Comparison of ENCODE assay signal across 11 cellular contexts in genomic region chr1:64917907-64918306, GRCh38. TPM values are rescaled to one million over a fixed set of nuclear protein-coding genes. Genes with fewer than 3 reads are reported as not detected.
DNase-seq lines count a peak whose midpoint lies in the region; ATAC-seq and TF ChIP-seq lines count a peak whose summit lies in the region.
"Had no signal": no experiment of that assay in that cellular context is flagged by ENCODE, and none has a peak within 500 bp of the region (broad histone marks: within the 10 kb centered on the region; RNA-seq: fewer than 3 reads in every experiment).

No MANE protein-coding gene starts in this region.

- H3K36me3 Mint-ChIP-seq in activated CD4-positive, alpha-beta T cell treated with anti-CD3 and anti-CD28 coated beads for 36 hours (ENCODE audit: low read depth), result peaks cover 7% of the 10 kb centered on the region
- peaks cover 14% of the 10 kb centered on the region for H3K36me3 Mint-ChIP-seq in activated B cell treated with CpG ODN at 0.5 μM for 24 hours (ENCODE audit: low read depth)

- peak overlapping the region; percentile 52 for H3K27ac Mint-ChIP-seq in activated CD4-positive, alpha-beta T cell treated with anti-CD3 and anti-CD28 coated beads for 36 hours
- peak overlapping the region; percentile 80 for H3K27ac Mint-ChIP-seq in activated B cell treated with CpG ODN at 0.5 μM for 24 hours

- no peak for DNase-seq in activated CD4-positive, alpha-beta T cell treated with anti-CD3 and anti-CD28 coated beads for 36 hours
- no peak for DNase-seq in activated CD4-positive, alpha-beta T cell treated with anti-CD3 and anti-CD28 coated beads for 1 hour
- DNase-seq in activated B cell treated with CpG ODN at 0.5 μM for 24 hours (no peak), left lung (no peak), stomach (no peak), germinal center (ENCODE audit: low spot score) (no peak)
- DNase-seq in activated CD8-positive, alpha-beta memory T cell treated with anti-CD3 and anti-CD28 coated beads, Interleukin-2, amount 50 U/mL, for 4 hours, result no peak
- DNase-seq: GDM1; NCI-H1436 treated with DMSO at 0.1 percent for 48 hours; NK-92 treated with Interleukin-12 subunit alpha and Interleukin-12 subunit beta, amount 100 ng/mL, for 24 hours had no signal

- no peak for TF ChIP-seq EP300 in stomach (IDR thresholded peaks at IDR 0.05)

- peaks cover 45 to 81% of the 10 kb centered on the region in 2 donors for H3K4me1 ChIP-seq in left lung
- H3K4me1 ChIP-seq in stomach, result peaks cover 54 to 89% (median 77%) of the 10 kb centered on the region in 4 donors

- TF ChIP-seq POLR2A in stomach (IDR thresholded peaks at IDR 0.05), result no peak

- CTCF ChIA-PET in activated CD4-positive, alpha-beta T cell treated with anti-CD3 and anti-CD28 coated beads for 36 hours (lab: Charles Lee), result interaction anchor here (0.7 kb wide), 1 partner anchor 327 kb away, joined by 3 read pairs; no protein-coding TSS in a partner anchor
- CTCF ChIA-PET in activated B cell treated with CpG ODN at 0.5 μM for 24 hours (lab: Charles Lee), result interaction anchor here (1.1 kb wide), 1 partner anchor 103 kb away, joined by 3 read pairs; no protein-coding TSS in a partner anchor

- H3K27me3 ChIP-seq in left lung (no peaks in the 10 kb centered on the region), stomach (no peaks in the 10 kb centered on the region)

- intact Hi-C loops in activated CD4-positive, alpha-beta T cell treated with anti-CD3 and anti-CD28 coated beads for 36 hours (cut with DNase I, micrococcal nuclease), result no loop called here
- intact Hi-C loops in activated B cell treated with CpG ODN at 0.5 μM for 24 hours (cut with micrococcal nuclease), result loop anchor here (2.0 kb wide), 1 partner anchor 15 kb away; no protein-coding TSS in a partner anchor
- intact Hi-C loops in left lung (cut with DNase I), result no loop called here
- intact Hi-C loops in stomach (cut with DNase I; ENCODE audit: low total_unique reads), result no loop called here

- H3K27ac ChIP-seq in left lung (peak overlapping the region; percentile 57 to 70), stomach (peak overlapping the region; percentile 3 to 78 (median 73))

- no peaks in the 10 kb centered on the region for H3K27me3 Mint-ChIP-seq in activated CD4-positive, alpha-beta T cell treated with anti-CD3 and anti-CD28 coated beads for 36 hours
- no peaks in the 10 kb centered on the region for H3K27me3 Mint-ChIP-seq in activated B cell treated with CpG ODN at 0.5 μM for 24 hours

- peaks cover 90% of the 10 kb centered on the region for H3K4me1 Mint-ChIP-seq in activated CD4-positive, alpha-beta T cell treated with anti-CD3 and anti-CD28 coated beads for 36 hours
- H3K4me1 Mint-ChIP-seq in activated B cell treated with CpG ODN at 0.5 μM for 24 hours, result peaks cover 93% of the 10 kb centered on the region

- TF ChIP-seq CTCF in activated B cell treated with CpG ODN at 0.5 μM for 24 hours (IDR thresholded peaks at IDR 0.05) (no peak), left lung (IDR thresholded peaks at IDR 0.05) (no peak), stomach (IDR thresholded peaks at IDR 0.05) (no peak)

- H3K4me3 ChIP-seq in left lung (no peak overlapping the region), stomach (no peak overlapping the region)

- H3K36me3 ChIP-seq in left lung (no peaks in the 10 kb centered on the region), stomach (no peaks in the 10 kb centered on the region)

- ATAC-seq in activated CD4-positive, alpha-beta T cell treated with anti-CD3 and anti-CD28 coated beads for 36 hours, result peak; percentile 23
- ATAC-seq in activated B cell treated with CpG ODN at 0.5 μM for 24 hours (ENCODE audit: low read depth) (peak; percentile 30), left lung (no peak), HG02571 (IDR thresholded peaks at IDR 0.05; ENCODE audit: unreplicated experiment) (no peak)

- POLR2A ChIA-PET in activated CD4-positive, alpha-beta T cell treated with anti-CD3 and anti-CD28 coated beads for 36 hours (lab: Charles Lee), result no interaction called here
- POLR2A ChIA-PET in activated B cell treated with CpG ODN at 0.5 μM for 24 hours (lab: Charles Lee), result interaction anchor here (0.6 kb wide), 2 partner anchors 95 to 126 kb away, joined by 3 to 7 read pairs; no protein-coding TSS in a partner anchor

- no peak overlapping the region for H3K4me3 Mint-ChIP-seq in activated CD4-positive, alpha-beta T cell treated with anti-CD3 and anti-CD28 coated beads for 36 hours
- H3K4me3 Mint-ChIP-seq in activated B cell treated with CpG ODN at 0.5 μM for 24 hours, result peak overlapping the region; percentile 63

- peaks cover 2% of the 10 kb centered on the region for H3K9me3 Mint-ChIP-seq in activated CD4-positive, alpha-beta T cell treated with anti-CD3 and anti-CD28 coated beads for 36 hours (ENCODE audit: low read depth)
- no peaks in the 10 kb centered on the region for H3K9me3 Mint-ChIP-seq in activated B cell treated with CpG ODN at 0.5 μM for 24 hours

- H3K9me3 ChIP-seq in left lung (no peaks in the 10 kb centered on the region), stomach (no peaks in the 10 kb centered on the region)

RNA-seq across cellular contexts. Expression of gene JAK1, which starts 48.4 kb away (rescaled TPM):
- total RNA-seq in activated CD4-positive, alpha-beta T cell treated with anti-CD3 and anti-CD28 coated beads for 36 hours, result 100 to 1,000 TPM; 100 to 114 TPM
- 195 and 215 TPM in 2 replicates for total RNA-seq in activated B cell treated with CpG ODN at 0.5 μM for 24 hours
- total RNA-seq in left lung, result 100 to 1,000 TPM; 145 to 162 TPM
- total RNA-seq in stomach, result 100 to 1,000 TPM in 3 of 5 donors, 10 to 100 TPM in 2; 69.2 to 149 (median 106) TPM
- 10 to 100 TPM; 21.3 to 44.0 (median 28.3) TPM for polyA plus RNA-seq in stomach

Comparison
In these comparisons a context has a peak if more than half of its experiments do, and no peak if none do; other contexts are left out.
1. ATAC-seq: peak in activated CD4-positive, alpha-beta T cell treated with anti-CD3 and anti-CD28 coated beads for 36 hours (single experiment) and activated B cell treated with CpG ODN at 0.5 μM for 24 hours (single experiment); none in left lung (single experiment) and HG02571 (single experiment).